ENCODE assay signal across 1 cellular context in genomic region chr21:40102682-40103081, GRCh38.
TF ChIP-seq lines count a peak whose summit lies in the region.

No MANE protein-coding gene starts in this region.

TF ChIP-seq in GM23338, 12 proteins besides CTCF, POLR2A, EP300 and RAD21 (continued from another document):
- no peak for TF ChIP-seq POLR2AphosphoS5 (IDR thresholded peaks at IDR 0.05; ENCODE audit: low read depth)
- TF ChIP-seq CREB1 (CRISPR knock-in tag; IDR thresholded peaks at IDR 0.05; ENCODE audit: low read depth), result no peak
- TF ChIP-seq, protein P1, sequence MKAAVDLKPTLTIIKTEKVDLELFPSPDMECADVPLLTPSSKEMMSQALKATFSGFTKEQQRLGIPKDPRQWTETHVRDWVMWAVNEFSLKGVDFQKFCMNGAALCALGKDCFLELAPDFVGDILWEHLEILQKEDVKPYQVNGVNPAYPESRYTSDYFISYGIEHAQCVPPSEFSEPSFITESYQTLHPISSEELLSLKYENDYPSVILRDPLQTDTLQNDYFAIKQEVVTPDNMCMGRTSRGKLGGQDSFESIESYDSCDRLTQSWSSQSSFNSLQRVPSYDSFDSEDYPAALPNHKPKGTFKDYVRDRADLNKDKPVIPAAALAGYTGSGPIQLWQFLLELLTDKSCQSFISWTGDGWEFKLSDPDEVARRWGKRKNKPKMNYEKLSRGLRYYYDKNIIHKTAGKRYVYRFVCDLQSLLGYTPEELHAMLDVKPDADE (IDR thresholded peaks at IDR 0.05), result no peak
- TF ChIP-seq, protein P2, sequence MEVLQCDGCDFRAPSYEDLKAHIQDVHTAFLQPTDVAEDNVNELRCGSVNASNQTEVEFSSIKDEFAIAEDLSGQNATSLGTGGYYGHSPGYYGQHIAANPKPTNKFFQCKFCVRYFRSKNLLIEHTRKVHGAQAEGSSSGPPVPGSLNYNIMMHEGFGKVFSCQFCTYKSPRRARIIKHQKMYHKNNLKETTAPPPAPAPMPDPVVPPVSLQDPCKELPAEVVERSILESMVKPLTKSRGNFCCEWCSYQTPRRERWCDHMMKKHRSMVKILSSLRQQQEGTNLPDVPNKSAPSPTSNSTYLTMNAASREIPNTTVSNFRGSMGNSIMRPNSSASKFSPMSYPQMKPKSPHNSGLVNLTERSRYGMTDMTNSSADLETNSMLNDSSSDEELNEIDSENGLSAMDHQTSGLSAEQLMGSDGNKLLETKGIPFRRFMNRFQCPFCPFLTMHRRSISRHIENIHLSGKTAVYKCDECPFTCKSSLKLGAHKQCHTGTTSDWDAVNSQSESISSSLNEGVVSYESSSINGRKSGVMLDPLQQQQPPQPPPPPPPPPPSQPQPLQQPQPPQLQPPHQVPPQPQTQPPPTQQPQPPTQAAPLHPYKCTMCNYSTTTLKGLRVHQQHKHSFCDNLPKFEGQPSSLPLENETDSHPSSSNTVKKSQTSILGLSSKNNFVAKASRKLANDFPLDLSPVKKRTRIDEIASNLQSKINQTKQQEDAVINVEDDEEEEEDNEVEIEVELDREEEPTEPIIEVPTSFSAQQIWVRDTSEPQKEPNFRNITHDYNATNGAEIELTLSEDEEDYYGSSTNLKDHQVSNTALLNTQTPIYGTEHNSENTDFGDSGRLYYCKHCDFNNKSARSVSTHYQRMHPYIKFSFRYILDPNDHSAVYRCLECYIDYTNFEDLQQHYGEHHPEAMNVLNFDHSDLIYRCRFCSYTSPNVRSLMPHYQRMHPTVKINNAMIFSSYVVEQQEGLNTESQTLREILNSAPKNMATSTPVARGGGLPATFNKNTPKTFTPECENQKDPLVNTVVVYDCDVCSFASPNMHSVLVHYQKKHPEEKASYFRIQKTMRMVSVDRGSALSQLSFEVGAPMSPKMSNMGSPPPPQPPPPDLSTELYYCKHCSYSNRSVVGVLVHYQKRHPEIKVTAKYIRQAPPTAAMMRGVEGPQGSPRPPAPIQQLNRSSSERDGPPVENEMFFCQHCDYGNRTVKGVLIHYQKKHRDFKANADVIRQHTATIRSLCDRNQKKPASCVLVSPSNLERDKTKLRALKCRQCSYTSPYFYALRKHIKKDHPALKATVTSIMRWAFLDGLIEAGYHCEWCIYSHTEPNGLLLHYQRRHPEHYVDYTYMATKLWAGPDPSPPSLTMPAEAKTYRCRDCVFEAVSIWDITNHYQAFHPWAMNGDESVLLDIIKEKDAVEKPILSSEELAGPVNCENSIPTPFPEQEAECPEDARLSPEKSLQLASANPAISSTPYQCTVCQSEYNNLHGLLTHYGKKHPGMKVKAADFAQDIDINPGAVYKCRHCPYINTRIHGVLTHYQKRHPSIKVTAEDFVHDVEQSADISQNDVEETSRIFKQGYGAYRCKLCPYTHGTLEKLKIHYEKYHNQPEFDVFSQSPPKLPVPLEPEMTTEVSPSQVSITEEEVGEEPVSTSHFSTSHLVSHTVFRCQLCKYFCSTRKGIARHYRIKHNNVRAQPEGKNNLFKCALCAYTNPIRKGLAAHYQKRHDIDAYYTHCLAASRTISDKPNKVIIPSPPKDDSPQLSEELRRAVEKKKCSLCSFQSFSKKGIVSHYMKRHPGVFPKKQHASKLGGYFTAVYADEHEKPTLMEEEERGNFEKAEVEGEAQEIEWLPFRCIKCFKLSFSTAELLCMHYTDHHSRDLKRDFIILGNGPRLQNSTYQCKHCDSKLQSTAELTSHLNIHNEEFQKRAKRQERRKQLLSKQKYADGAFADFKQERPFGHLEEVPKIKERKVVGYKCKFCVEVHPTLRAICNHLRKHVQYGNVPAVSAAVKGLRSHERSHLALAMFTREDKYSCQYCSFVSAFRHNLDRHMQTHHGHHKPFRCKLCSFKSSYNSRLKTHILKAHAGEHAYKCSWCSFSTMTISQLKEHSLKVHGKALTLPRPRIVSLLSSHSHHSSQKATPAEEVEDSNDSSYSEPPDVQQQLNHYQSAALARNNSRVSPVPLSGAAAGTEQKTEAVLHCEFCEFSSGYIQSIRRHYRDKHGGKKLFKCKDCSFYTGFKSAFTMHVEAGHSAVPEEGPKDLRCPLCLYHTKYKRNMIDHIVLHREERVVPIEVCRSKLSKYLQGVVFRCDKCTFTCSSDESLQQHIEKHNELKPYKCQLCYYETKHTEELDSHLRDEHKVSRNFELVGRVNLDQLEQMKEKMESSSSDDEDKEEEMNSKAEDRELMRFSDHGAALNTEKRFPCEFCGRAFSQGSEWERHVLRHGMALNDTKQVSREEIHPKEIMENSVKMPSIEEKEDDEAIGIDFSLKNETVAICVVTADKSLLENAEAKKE (CRISPR knock-in tag; IDR thresholded peaks at IDR 0.05), result no peak
- no peak for TF ChIP-seq ZNF114 (CRISPR knock-in tag; IDR thresholded peaks at IDR 0.05)
